ENCODE assay signal across 1 cellular context in the genomic region with DNA sequence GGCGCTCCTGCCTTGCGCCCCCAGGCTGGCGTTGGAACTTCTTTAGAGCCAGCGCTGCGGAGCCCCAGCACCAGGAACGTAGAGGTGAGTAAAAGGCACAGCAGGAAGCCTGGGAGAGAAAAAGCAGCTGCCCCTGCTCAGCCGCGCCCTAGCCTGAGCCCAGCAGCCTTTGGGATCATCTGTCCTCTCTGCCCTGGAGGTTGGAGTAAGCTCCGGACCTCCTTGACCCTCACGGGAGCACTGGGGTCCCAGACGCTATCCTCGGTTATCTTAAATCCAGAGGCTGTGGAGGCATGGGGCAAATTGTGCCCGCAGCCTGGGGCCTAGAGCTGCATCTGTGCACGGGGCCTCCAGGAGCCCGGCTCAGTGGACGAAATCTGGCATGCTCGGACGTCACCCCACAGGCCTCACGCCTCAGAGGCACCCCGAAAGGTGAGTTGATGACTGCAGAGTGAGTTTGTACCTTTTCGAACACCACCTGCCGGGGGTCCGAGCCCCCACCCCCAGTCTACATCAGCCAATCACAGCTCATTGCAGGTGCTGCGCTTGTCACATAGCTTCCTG.
A peak's percentile ranks its signal among the peaks of the same experiment; 100 is the strongest.
TF ChIP-seq lines count a peak whose summit lies in the region.

No MANE protein-coding gene starts in this region.

TF ChIP-seq in H1, 55 proteins besides CTCF, POLR2A, EP300 and RAD21:
- TF ChIP-seq EGR1 (IDR thresholded peaks at IDR 0.05; ENCODE audit: borderline replicate concordance, low read depth, low read length) (no peak), GABPA (IDR thresholded peaks at IDR 0.05; ENCODE audit: borderline replicate concordance, insufficient read depth, low read length) (0 out of 2 replicates have a peak, but pooled peaks have one; percentile 10), YY1 (IDR thresholded peaks at IDR 0.05; ENCODE audit: low read depth, low read length) (0 out of 2 replicates have a peak, but pooled peaks have one; percentile 6)
TF ChIP-seq in H1: peak in this region for 2.
